8 cellular contexts compared by ENCODE assay signal in the genomic region with DNA sequence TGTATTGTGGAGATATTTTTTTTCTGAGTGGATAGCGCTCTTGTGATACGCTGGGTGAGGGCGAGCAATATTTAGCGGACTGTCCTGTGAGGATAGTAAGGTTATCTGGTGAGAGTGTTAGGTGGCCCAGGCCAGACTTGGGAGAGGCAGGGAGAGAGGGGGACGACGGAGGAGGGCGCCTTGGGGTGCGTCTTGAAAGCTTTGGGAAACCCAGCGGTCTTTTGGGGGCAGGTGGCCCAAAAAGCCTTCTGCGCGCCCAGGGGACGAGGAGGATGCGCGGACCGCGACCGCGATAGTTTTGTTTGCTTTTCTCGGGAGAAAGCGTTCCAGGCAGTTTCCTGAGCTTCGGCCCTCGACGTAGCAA. TPM values are rescaled to one million over a fixed set of nuclear protein-coding genes. Genes with fewer than 3 reads are reported as not detected.
A peak's percentile ranks its signal among the peaks of the same experiment; 100 is the strongest.
DNase-seq lines count a peak whose midpoint lies in the region; ATAC-seq and TF ChIP-seq lines count a peak whose summit lies in the region.

No MANE protein-coding gene starts in this region.

- in situ Hi-C loops in G401 (cut with HindIII; ENCODE audit: low sequenced_read_pairs): no loop called here

- H3K27me3 ChIP-seq in iPS-18a (ENCODE audit: control insufficient read depth, insufficient read depth, low read length): peaks cover 6% of the 10 kb centered on the region
- H3K27me3 ChIP-seq in stomach: no peaks in the 10 kb centered on the region

- H3K27ac Mint-ChIP-seq in activated naive CD4-positive, alpha-beta T cell treated with anti-CD3 and anti-CD28 coated beads, Interleukin-2, amount 50 U/mL, for 72 hours: peak overlapping the region; percentile 84 to 98

- intact Hi-C loops in stomach (cut with DNase I; ENCODE audit: low total_unique reads): no loop called here

- peaks cover 19% of the 10 kb centered on the region for H3K4me1 ChIP-seq in iPS-18a (ENCODE audit: control insufficient read depth, low read depth, low read length)
- H3K4me1 ChIP-seq in stomach: peaks cover 12 to 37% (median 26%) of the 10 kb centered on the region in 4 donors

- H3K36me3 Mint-ChIP-seq in activated naive CD4-positive, alpha-beta T cell treated with anti-CD3 and anti-CD28 coated beads, Interleukin-2, amount 50 U/mL, for 72 hours: peaks cover 0 to 15% of the 10 kb centered on the region in 2 donors

- H3K4me3 ChIP-seq in iPS-18a (ENCODE audit: low read length) (peak overlapping the region; percentile 95), stomach (peak overlapping the region; percentile 65 to 97 (median 69))

- H3K27ac ChIP-seq in iPS-18a (ENCODE audit: low read length) (no peak overlapping the region), stomach (peak overlapping the region; percentile 69 to 94 (median 82))

- H3K9me3 Mint-ChIP-seq in activated naive CD4-positive, alpha-beta T cell treated with anti-CD3 and anti-CD28 coated beads, Interleukin-2, amount 50 U/mL, for 72 hours: no peaks in the 10 kb centered on the region

- H3K9me3 ChIP-seq in iPS-18a (ENCODE audit: control insufficient read depth, low read depth, low read length) (no peaks in the 10 kb centered on the region), stomach (no peaks in the 10 kb centered on the region)

- peak overlapping the region; percentile 90 for H3K9ac ChIP-seq in iPS-18a (ENCODE audit: low read length)

- no peak for ATAC-seq in activated naive CD4-positive, alpha-beta T cell treated with anti-CD3 and anti-CD28 coated beads, Interleukin-2, amount 50 U/mL, for 72 hours

- TF ChIP-seq POLR2A in stomach (IDR thresholded peaks at IDR 0.05): no peak

- peak; percentile 1 for DNase-seq in activated effector memory CD4-positive, alpha-beta T cell treated with Interleukin-2 at 50 U/mL for 16 hours
- DNase-seq in activated effector memory CD4-positive, alpha-beta T cell treated with anti-CD3 and anti-CD28 coated beads, Interleukin-2, amount 50 U/mL, for 16 hours: no peak
- peak in 1 of 2 donors; percentile 56 for DNase-seq in activated naive CD4-positive, alpha-beta T cell treated with anti-CD3 and anti-CD28 coated beads, Interleukin-2, amount 50 U/mL, for 72 hours (ENCODE audit: low spot score in 2 of 2)
- DNase-seq in stomach: no peak
- DNase-seq in G401 (ENCODE audit: low spot score): no peak
- DNase-seq in islet precursor cell: no peak
- no peak for DNase-seq in stimulated activated CD4-positive, alpha-beta T cell treated with anti-CD3 and anti-CD28 coated beads, Interleukin-4, amount 100 ng/mL, for 4 hours

- H3K36me3 ChIP-seq in iPS-18a (ENCODE audit: control insufficient read depth, low read depth, low read length): peaks cover 4% of the 10 kb centered on the region
- no peaks in the 10 kb centered on the region for H3K36me3 ChIP-seq in stomach

- TF ChIP-seq CTCF in stomach (IDR thresholded peaks at IDR 0.05): no peak

- WGBS in stomach, 5 donors: 7 to 16% (median 9%) methylated on average over 21 to 23 of the region's 23 CpGs

- TF ChIP-seq EP300 in stomach (IDR thresholded peaks at IDR 0.05): no peak

RNA-seq across cellular contexts. Expression of gene BICD1, which starts 0.5 kb away (rescaled TPM):
- 10 to 100 TPM; 15.1 to 18.4 TPM for total RNA-seq in activated naive CD4-positive, alpha-beta T cell treated with anti-CD3 and anti-CD28 coated beads, Interleukin-2, amount 50 U/mL, for 72 hours
- total RNA-seq in stomach: 10 to 100 TPM in 1 of 5 donors, 1 to 10 TPM in 4; 1.7 to 17.3 (median 2.7) TPM
- 1 to 10 TPM; 1.6 to 1.8 (median 1.7) TPM for polyA plus RNA-seq in stomach
- total RNA-seq in G401 (2014; rRNA removed; shearing (Covaris generic)): 7.5 and 8.0 TPM in 2 replicates
